1 cellular context compared by ENCODE assay signal in the genomic region with DNA sequence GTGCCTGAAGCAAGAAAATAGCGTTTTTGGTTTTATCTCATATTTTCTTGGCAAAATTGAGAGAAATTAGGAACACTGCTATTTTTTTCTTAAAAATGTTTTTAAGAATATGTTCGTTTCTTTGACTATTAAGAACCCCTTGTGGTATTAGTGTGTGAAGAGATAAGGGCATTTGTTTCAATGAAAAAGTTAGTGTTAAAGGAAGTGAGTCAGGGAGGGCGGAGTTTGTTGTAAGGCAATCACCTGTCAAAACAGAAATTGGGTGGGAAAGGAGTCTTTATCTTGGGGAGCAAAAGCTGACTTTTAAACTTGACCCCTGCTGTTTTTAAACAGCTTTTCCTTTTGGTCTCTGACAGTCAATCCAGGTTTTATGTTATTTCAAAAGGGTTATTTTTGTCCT.
TF ChIP-seq lines count a peak whose summit lies in the region.

No MANE protein-coding gene starts in this region.

TF ChIP-seq in endothelial cell of umbilical vein, 7 proteins besides CTCF, POLR2A, EP300 and RAD21 (continued from another document):
- peak; percentile 67 for TF ChIP-seq GATA2 (IDR thresholded peaks at IDR 0.05; ENCODE audit: insufficient read depth, insufficient read length, low read depth, low read length)
- TF ChIP-seq POLR2AphosphoS5 (IDR thresholded peaks at IDR 0.05; ENCODE audit: insufficient read depth, low read depth, low read length), result peak; percentile 39
- TF ChIP-seq FOS (IDR thresholded peaks at IDR 0.05; ENCODE audit: borderline replicate concordance, insufficient read depth, low read length), result peak; percentile 64
- no peak for TF ChIP-seq MYC (IDR thresholded peaks at IDR 0.05; ENCODE audit: low read depth, low read length)
- TF ChIP-seq JUN (IDR thresholded peaks at IDR 0.05; ENCODE audit: borderline replicate concordance, insufficient read depth, insufficient read length, low read depth), result peak; percentile 75
